ENCODE assay signal across 31 cellular contexts in genomic region chr1:179325836-179326235, GRCh38. TPM values are rescaled to one million over a fixed set of nuclear protein-coding genes. Genes with fewer than 3 reads are reported as not detected.
"Had no signal": no experiment of that assay in that cellular context is flagged by ENCODE, and none has a peak within 500 bp of the region (broad histone marks: within the 10 kb centered on the region; RNA-seq: fewer than 3 reads in every experiment).

No MANE protein-coding gene starts in this region.

- FAIRE-seq: endothelial cell of umbilical vein, islet of Langerhans had no signal

- H3K4me2 ChIP-seq: neural progenitor cell had no signal

- H3K4me3 Mint-ChIP-seq: naive thymus-derived CD4-positive, alpha-beta T cell; nephron; neural progenitor cell; stimulated activated memory B cell treated with anti-CD40 and anti-IgM and Interleukin-4, amounts not matched to agents 10 μg/mL and 1 μg/mL and 100 μg/mL, for 72 hours had no signal

- DNase-seq: dermis blood vessel endothelial cell; effector memory CD4-positive, alpha-beta T cell; heart right ventricle; hippocampal formation; left cardiac atrium; left lung; mesendoderm; midbrain; naive thymus-derived CD4-positive, alpha-beta T cell; nucleus accumbens; right cardiac atrium; spleen; stimulated activated CD4-positive, alpha-beta T cell treated with anti-CD3 and anti-CD28 coated beads, Interleukin-4, amount 100 ng/mL, for 4 hours; stimulated activated naive CD8-positive, alpha-beta T cell treated with anti-CD3 and anti-CD28 coated beads, Interleukin-15, Interleukin-2, amounts not matched to agents 100 U/mL and 50 U/mL, for 24 hours; upper lobe of left lung; uterus had no signal

- ATAC-seq: foreskin keratinocyte; gastroesophageal sphincter; heart right ventricle; left cardiac atrium; left lung; naive thymus-derived CD4-positive, alpha-beta T cell; right cardiac atrium; stimulated activated memory B cell treated with anti-CD40 and anti-IgM and Interleukin-4, amounts not matched to agents 10 μg/mL and 1 μg/mL and 100 μg/mL, for 72 hours; stimulated activated naive CD8-positive, alpha-beta T cell treated with anti-CD3 and anti-CD28 coated beads, Interleukin-15, Interleukin-2, amounts not matched to agents 100 U/mL and 50 U/mL, for 24 hours had no signal

- H2AFZ ChIP-seq: neural progenitor cell had no signal

- H3K9me3 ChIP-seq: esophagus muscularis mucosa, gastroesophageal sphincter, left lung, prostate gland, spleen, thoracic aorta, upper lobe of left lung, uterus had no signal

- H3K27me3 ChIP-seq: esophagus muscularis mucosa, foreskin keratinocyte, gastroesophageal sphincter, heart right ventricle, left lung, neural progenitor cell, spleen, tibial nerve, upper lobe of left lung, uterus had no signal

- H3K36me3 ChIP-seq: left lung, neural progenitor cell, prostate gland, thoracic aorta, uterus had no signal

- H3K4me1 ChIP-seq: foreskin keratinocyte, gastroesophageal sphincter, neural progenitor cell, prostate gland, tibial nerve, uterus had no signal

- H3K27ac ChIP-seq: coronary artery, esophagus muscularis mucosa, foreskin keratinocyte, gastroesophageal sphincter, left lung, neural progenitor cell, prostate gland, skin epidermis, spleen, thoracic aorta, tibial nerve, upper lobe of left lung, uterus had no signal

- H3K4me1 Mint-ChIP-seq: nephron, neural progenitor cell had no signal

- H3K9ac ChIP-seq: neural progenitor cell had no signal

- H3K27me3 Mint-ChIP-seq: naive thymus-derived CD4-positive, alpha-beta T cell; stimulated activated memory B cell treated with anti-CD40 and anti-IgM and Interleukin-4, amounts not matched to agents 10 μg/mL and 1 μg/mL and 100 μg/mL, for 72 hours had no signal

- H3K4me3 ChIP-seq: coronary artery, esophagus muscularis mucosa, gastroesophageal sphincter, heart right ventricle, left lung, neural progenitor cell, prostate gland, skin epidermis, spleen, thoracic aorta, tibial nerve, upper lobe of left lung, uterus had no signal

- H3K27ac Mint-ChIP-seq: nephron; neural progenitor cell; stimulated activated memory B cell treated with anti-CD40 and anti-IgM and Interleukin-4, amounts not matched to agents 10 μg/mL and 1 μg/mL and 100 μg/mL, for 72 hours had no signal

RNA-seq across cellular contexts. Expression of gene AXDND1, which starts 39.9 kb away (rescaled TPM):
- total RNA-seq: endothelial cell of umbilical vein, epithelial cell of proximal tubule, lung microvascular endothelial cell, right cardiac atrium, thoracic aorta had no signal
- polyA plus RNA-seq: naive thymus-derived CD4-positive, alpha-beta T cell; right cardiac atrium had no signal
